24 cellular contexts compared by ENCODE assay signal in the genomic region with DNA sequence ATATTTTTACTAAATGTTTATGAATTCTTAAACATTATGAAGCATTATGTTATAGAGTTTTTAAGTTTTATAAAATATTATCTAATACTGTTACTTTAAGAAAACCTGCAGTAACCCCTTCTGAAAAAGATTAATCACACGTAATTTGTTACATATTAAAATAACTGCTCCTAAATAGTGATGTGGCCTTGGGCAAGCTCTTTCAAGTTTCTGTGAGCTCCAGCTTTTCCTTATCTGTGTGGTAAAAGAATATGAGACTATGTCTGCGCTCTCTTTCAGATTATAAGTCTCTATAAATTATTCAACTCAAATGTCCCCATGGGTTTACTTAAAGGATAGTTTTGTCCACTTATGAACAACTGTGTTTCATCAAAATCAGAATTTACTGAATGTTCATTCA. TPM values are rescaled to one million over a fixed set of nuclear protein-coding genes. Genes with fewer than 3 reads are reported as not detected.
DNase-seq lines count a peak whose midpoint lies in the region; ATAC-seq, FAIRE-seq and TF ChIP-seq lines count a peak whose summit lies in the region.
"Had no signal": no experiment of that assay in that cellular context is flagged by ENCODE, and none has a peak within 500 bp of the region (broad histone marks: within the 10 kb centered on the region; RNA-seq: fewer than 3 reads in every experiment).

No MANE protein-coding gene starts in this region.

- TF ChIP-seq RAD21 in A549 (conservative IDR thresholded peaks at IDR 0.05 in 1 of 2, IDR thresholded peaks at IDR 0.05 in 1 of 2) (no peak), GM12878 (IDR thresholded peaks at IDR 0.05; ENCODE audit: insufficient read depth, low read depth, low read length) (no peak)

- no peak overlapping the region for H2AFZ ChIP-seq in GM12878 (ENCODE audit: control insufficient read depth, low read depth, low read length)
- H2AFZ ChIP-seq: GM23248 had no signal

- H3K9me3 Mint-ChIP-seq in natural killer cell: no peaks in the 10 kb centered on the region
- H3K9me3 Mint-ChIP-seq: CD4-positive, alpha-beta T cell; IgD-negative memory B cell had no signal

- H3K9ac ChIP-seq in GM12878 (ENCODE audit: control insufficient read depth, insufficient read depth, low read length): no peak overlapping the region
- H3K9ac ChIP-seq: GM23248 had no signal

- no peaks in the 10 kb centered on the region for H4K20me1 ChIP-seq in GM12878 (ENCODE audit: control insufficient read depth, insufficient read depth)

- POLR2A ChIA-PET in A549 (lab: Yijun Ruan, JAX) (no interaction called here), HEK293 (lab: Yijun Ruan, JAX) (interaction anchor here (0.7 kb wide), 1 partner anchor 63 kb away, joined by 3 read pairs; no protein-coding TSS in a partner anchor), GM12878 (lab: Charles Lee) (interaction anchor here (1.2 kb wide), 1 partner anchor 24 kb away, joined by 3 read pairs; no protein-coding TSS in a partner anchor)

- in situ Hi-C loops in GM12878 (cut with MboI): no loop called here

- CTCF ChIA-PET in A549 (lab: Yijun Ruan, JAX) (interaction anchor here (0.8 kb wide), 1 partner anchor 70 kb away, joined by 4 read pairs; the partner anchor contains the start of gene TAP2), HEK293 (lab: Yijun Ruan, JAX) (interaction anchor here (0.7 to 1.7 kb wide), 6 partner anchors 13 to 869 kb away, joined by 3 to 4 read pairs (median 4); no protein-coding TSS in a partner anchor), GM12878 (lab: Yijun Ruan, JAX) (interaction anchor here (0.9 to 1.4 kb wide), 2 partner anchors 41 to 75 kb away, joined by 3 to 5 read pairs; no protein-coding TSS in a partner anchor)

- BruUV-seq in GM12878 (replicated peaks; lab: Mats Ljungman, UMichigan): no TSS peak

- no peaks in the 10 kb centered on the region for H3K36me3 Mint-ChIP-seq in natural killer cell
- H3K36me3 Mint-ChIP-seq: IgD-negative memory B cell had no signal

- no peak for TF ChIP-seq POLR2A in A549 (IDR thresholded peaks at IDR 0.05; ENCODE audit: low read length)
- TF ChIP-seq POLR2A in GM12878 (IDR thresholded peaks at IDR 0.05; ENCODE audit: low read depth, low read length): no peak

- H3K4me3 Mint-ChIP-seq in natural killer cell: no peak overlapping the region
- H3K4me3 Mint-ChIP-seq: CD4-positive, alpha-beta T cell; IgD-negative memory B cell had no signal

- no peak for TF ChIP-seq CTCF in A549 (IDR thresholded peaks at IDR 0.05)
- no peak for TF ChIP-seq CTCF in HEK293 (tag by site-specific recombination; IDR thresholded peaks at IDR 0.05)
- no peak for TF ChIP-seq CTCF in GM12878 (IDR thresholded peaks at IDR 0.05 in 2 of 3, conservative IDR thresholded peaks at IDR 0.05 in 1 of 3; ENCODE audit: control insufficient read depth in 2 of 3, extremely low read depth in 1 of 3, insufficient read depth in 1 of 3, low read depth in 3 of 3, low read length in 3 of 3)
- TF ChIP-seq CTCF in pancreas (IDR thresholded peaks at IDR 0.05): no peak
- TF ChIP-seq CTCF in heart right ventricle (IDR thresholded peaks at IDR 0.05): no peak
- TF ChIP-seq CTCF in natural killer cell (IDR thresholded peaks at IDR 0.05): no peak

- H3K4me2 ChIP-seq in A549 (peak overlapping the region; percentile 63), GM12878 (ENCODE audit: control insufficient read depth, insufficient read depth) (no peak overlapping the region)

- SMC1A ChIA-PET in GM12878 (lab: Charles Lee; ENCODE audit: uncharacterized antibody, unreplicated experiment): interaction anchor here (1.0 kb wide), 1 partner anchor 76 kb away, joined by 3 read pairs; no protein-coding TSS in a partner anchor

- no peak for ATAC-seq in A549
- ATAC-seq in GM12878: no peak
- peak; percentile 62 to 92 (median 71) for ATAC-seq in pancreas
- ATAC-seq in heart right ventricle: no peak
- no peak for ATAC-seq in HG02678 (IDR thresholded peaks at IDR 0.05; ENCODE audit: unreplicated experiment)
- no peak for ATAC-seq in HG03039 (IDR thresholded peaks at IDR 0.05; ENCODE audit: unreplicated experiment)
- ATAC-seq in natural killer cell: no peak
- ATAC-seq: HepG2 had no signal

- H3K9me3 ChIP-seq in A549 (no peaks in the 10 kb centered on the region), HEK293 (ENCODE audit: control insufficient read depth, insufficient read depth, low read depth, low read length) (no peaks in the 10 kb centered on the region), GM12878 (replicated peaks; ENCODE audit: control insufficient read depth, insufficient read depth, low read length) (no peaks in the 10 kb centered on the region), pancreas (no peaks in the 10 kb centered on the region), heart right ventricle (no peaks in the 10 kb centered on the region)
- H3K9me3 ChIP-seq: HAP-1 had no signal

- TF ChIP-seq EP300 in A549 (IDR thresholded peaks at IDR 0.05): no peak
- TF ChIP-seq EP300 in GM12878 (IDR thresholded peaks at IDR 0.05; ENCODE audit: borderline replicate concordance in 1 of 2, control insufficient read depth in 1 of 2, low read depth in 2 of 2, low read length in 2 of 2): no peak

- WGBS in A549 (ENCODE audit: missing lambda C conversion rate): 14% methylated on average over 2 of the region's 2 CpGs
- 90% methylated on average over 2 of the region's 2 CpGs for WGBS in GM12878 (ENCODE audit: insufficient coverage, insufficient replicate concordance, low lambda C conversion rate, missing lambda C conversion rate)
- WGBS in pancreas, 2 donors: 17 to 19% methylated on average over 2 of the region's 2 CpGs
- 81 to 83% methylated on average over 2 of the region's 2 CpGs for WGBS in heart right ventricle, 2 donors

- peaks cover 0 to 4% of the 10 kb centered on the region in 2 donors for H3K27me3 Mint-ChIP-seq in natural killer cell (ENCODE audit: low read depth in 2 of 2)
- H3K27me3 Mint-ChIP-seq: IgD-negative memory B cell had no signal

- RAD21 ChIA-PET in GM12878 (lab: Charles Lee; ENCODE audit: unreplicated experiment): interaction anchor here (0.7 kb wide), 1 partner anchor 23 kb away, joined by 4 read pairs; no protein-coding TSS in a partner anchor

- H3K27ac Mint-ChIP-seq in natural killer cell: no peak overlapping the region
- H3K27ac Mint-ChIP-seq: CD4-positive, alpha-beta T cell; IgD-negative memory B cell had no signal

- H3K27me3 ChIP-seq in GM12878 (replicated peaks in 1 of 2; ENCODE audit: control insufficient read depth in 2 of 2, insufficient read depth in 2 of 2, low read length in 1 of 2): no peaks in the 10 kb centered on the region
- H3K27me3 ChIP-seq in pancreas: no peaks in the 10 kb centered on the region
- peaks cover 0 to 14% (median 3%) of the 10 kb centered on the region in 7 donors for H3K27me3 ChIP-seq in heart right ventricle

- H3K79me2 ChIP-seq in GM12878 (ENCODE audit: control insufficient read depth, insufficient read depth, low read length): no peaks in the 10 kb centered on the region

- H3K4me3 ChIP-seq in A549 (no peak overlapping the region), HEK293 (ENCODE audit: low read depth, low read length) (no peak overlapping the region), GM12878 (no peak overlapping the region), pancreas (no peak overlapping the region), heart right ventricle (no peak overlapping the region)
- H3K4me3 ChIP-seq: GM23248, HAP-1 had no signal

- intact Hi-C loops in GM12878 (cut with micrococcal nuclease; ENCODE audit: unreplicated experiment): no loop called here
- intact Hi-C loops in pancreas (cut with DNase I): no loop called here
- intact Hi-C loops in heart right ventricle (cut with DNase I): no loop called here
- intact Hi-C loops in natural killer cell (cut with micrococcal nuclease): no loop called here

- H3K36me3 ChIP-seq in HEK293 (ENCODE audit: control insufficient read depth in 2 of 2, insufficient read depth in 1 of 2, low read length in 2 of 2) (no peaks in the 10 kb centered on the region), GM12878 (ENCODE audit: control insufficient read depth in 2 of 2, insufficient read depth in 2 of 2, low read length in 1 of 2) (no peaks in the 10 kb centered on the region), pancreas (no peaks in the 10 kb centered on the region), heart right ventricle (no peaks in the 10 kb centered on the region)
- H3K36me3 ChIP-seq: HAP-1 had no signal

- DNase-seq in A549 (ENCODE audit: low read depth in 1 of 2, low spot score in 1 of 2) (no peak), GM12878 (ENCODE audit: low read depth, low spot score) (no peak), pancreas (no peak), heart right ventricle (no peak), natural killer cell (no peak)
- DNase-seq: AML-193; CD4-positive, alpha-beta T cell; DMS 273 treated with DMSO at 0.1 percent for 48 hours; DMS53; DND-41; EL; GM23248; KBM-7 had no signal

- H3K4me1 ChIP-seq in A549: peaks cover 61% of the 10 kb centered on the region
- peaks cover 4% of the 10 kb centered on the region for H3K4me1 ChIP-seq in HEK293 (ENCODE audit: control insufficient read depth, insufficient read depth, low read length)
- H3K4me1 ChIP-seq in GM12878 (ENCODE audit: control insufficient read depth, insufficient read depth, low read length): no peaks in the 10 kb centered on the region
- H3K4me1 ChIP-seq in pancreas: peaks cover 13 to 25% (median 24%) of the 10 kb centered on the region in 3 donors
- no peaks in the 10 kb centered on the region for H3K4me1 ChIP-seq in heart right ventricle
- H3K4me1 ChIP-seq: HAP-1 had no signal

- FAIRE-seq in A549 (lab: Jason Lieb, UNC) (no peak), GM12878 (lab: Jason Lieb, UNC) (peak; percentile 59), pancreas (lab: Jason Lieb, UNC) (peak; percentile 56)
- FAIRE-seq: GM12891, GM18507, HepG2 had no signal

- no peaks in the 10 kb centered on the region for H3K4me1 Mint-ChIP-seq in natural killer cell

- H3K27ac ChIP-seq in A549 (peak overlapping the region; percentile 61 to 66), HEK293 (ENCODE audit: extremely low read depth, low read depth, low read length) (no peak overlapping the region), GM12878 (ENCODE audit: control insufficient read depth, insufficient read depth) (no peak overlapping the region), pancreas (peak overlapping the region in 2 of 4 donors; percentile 26 to 50), heart right ventricle (no peak overlapping the region)
- H3K27ac ChIP-seq: C4-2B, GM23248 had no signal

RNA-seq across cellular contexts. Expression of gene HLA-DMB, which starts 31.9 kb away (rescaled TPM):
- polyA plus RNA-seq in A549 (2011; rRNA removed) (14.3 and 21.6 TPM in 2 replicates), A549 (2017; fragmentation: RNase III; extraction: RNeasy Plus Mini Kit Qiagen cat#74134 plus additional on column Dnase treatment) (2.1 to 3.7 TPM (median 3.0 TPM) in 3 replicates), GM12878 (2011; rRNA removed) (140 and 173 TPM in 2 replicates), GM12878 (2014; fragmentation: Illumina TruSeq; extraction: Trizol) (136 and 158 TPM in 2 replicates), GM12878 (2014; fragmentation: Nextera tagmentation; extraction: Ambion mirVana) (100 to 1,000 TPM; 117 to 170 TPM), GM12878 (2014; rRNA removed) (114 and 116 TPM in 2 replicates), GM12878 (2016; fragmentation: Nextera tagmentation; extraction: Ambion mirVana) (100 to 1,000 TPM; 160 to 168 TPM), pancreas (1 to 10 TPM; 2.7 to 6.2 TPM), heart right ventricle (1 to 10 TPM; 5.5 to 7.8 TPM)
- 2.8 and 3.4 TPM in 2 replicates for polyA plus RNA-seq in A549 (2012; cell fraction: cytosol; rRNA removed)
- polyA plus RNA-seq in A549 (2012; cell fraction: nucleus; rRNA removed): 2.4 and 2.6 TPM in 2 replicates
- polyA minus RNA-seq in A549 (2011; rRNA and poly(A)+ RNA removed): 5.6 and 12.2 TPM in 2 replicates
- total RNA-seq in GM12878 (2013; cell fraction: nucleolus; rRNA removed): 54.4 and 59.2 TPM in 2 replicates
- total RNA-seq in GM12878 (2014; rRNA removed) (141 and 149 TPM in 2 replicates), GM12878 (2014; rRNA removed; fragmentation: Illumina TruSeq; extraction: Trizol) (117 and 120 TPM in 2 replicates), GM12878 (2021) (106 and 114 TPM in 2 replicates), pancreas (10 to 100 TPM in 2 of 6 donors, 1 to 10 TPM in 4; 1.9 to 42.6 (median 4.3) TPM), heart right ventricle (10 to 100 TPM in 4 of 10 donors, 1 to 10 TPM in 6; 2.7 to 79.8 (median 7.6) TPM), natural killer cell (10 to 100 TPM; 19.5 to 28.1 (median 23.0) TPM)
- 240 TPM for polyA plus RNA-seq in GM12878 (2011; ENCODE audit: low read depth)
- polyA plus RNA-seq in GM12878 (2011; cell fraction: cytosol; rRNA removed): 172 and 198 TPM in 2 replicates
- polyA plus RNA-seq in GM12878 (2011; cell fraction: nucleus; rRNA removed): 112 and 122 TPM in 2 replicates
- polyA plus RNA-seq in GM12878 (2012): 162 and 237 TPM in 2 replicates
- 91.9 and 112 TPM in 2 replicates for polyA minus RNA-seq in GM12878 (2011; rRNA and poly(A)+ RNA removed)
- polyA minus RNA-seq in GM12878 (2011; cell fraction: cytosol; rRNA and poly(A)+ RNA removed): 22.9 and 33.3 TPM in 2 replicates
- polyA minus RNA-seq in GM12878 (2011; cell fraction: nucleus; rRNA and poly(A)+ RNA removed): 25.1 and 32.0 TPM in 2 replicates
- total RNA-seq: A172, GM23248, HepG2 had no signal
- polyA plus RNA-seq: BJ, GM23248, HepG2 had no signal

RNA-seq across cellular contexts. Expression of gene HLA-DMA, which starts 44.0 kb away (rescaled TPM):
- 5.6 and 7.0 TPM in 2 replicates for polyA plus RNA-seq in A549 (2011; rRNA removed)
- polyA plus RNA-seq in A549 (2012; cell fraction: cytosol; rRNA removed): 2.7 and 3.4 TPM in 2 replicates
- 4.2 and 7.4 TPM in 2 replicates for polyA plus RNA-seq in A549 (2012; cell fraction: nucleus; rRNA removed)
- 2.5 to 2.8 TPM (median 2.5 TPM) in 3 replicates for polyA plus RNA-seq in A549 (2017; fragmentation: RNase III; extraction: RNeasy Plus Mini Kit Qiagen cat#74134 plus additional on column Dnase treatment)
- polyA minus RNA-seq in A549 (2011; rRNA and poly(A)+ RNA removed): 4.2 and 5.5 TPM in 2 replicates
- total RNA-seq in GM12878 (2013; cell fraction: nucleolus; rRNA removed): 110 and 112 TPM in 2 replicates
- 243 and 269 TPM in 2 replicates for total RNA-seq in GM12878 (2014; rRNA removed)
- 170 and 177 TPM in 2 replicates for total RNA-seq in GM12878 (2014; rRNA removed; fragmentation: Illumina TruSeq; extraction: Trizol)
- total RNA-seq in GM12878 (2021): 182 and 189 TPM in 2 replicates
- polyA plus RNA-seq in GM12878 (2011; ENCODE audit: low read depth): 314 TPM
- polyA plus RNA-seq in GM12878 (2011; rRNA removed): 190 and 290 TPM in 2 replicates
- polyA plus RNA-seq in GM12878 (2011; cell fraction: cytosol; rRNA removed): 380 and 384 TPM in 2 replicates
- 478 and 610 TPM in 2 replicates for polyA plus RNA-seq in GM12878 (2011; cell fraction: nucleus; rRNA removed)
- 308 and 348 TPM in 2 replicates for polyA plus RNA-seq in GM12878 (2012)
- 327 and 354 TPM in 2 replicates for polyA plus RNA-seq in GM12878 (2014; fragmentation: Illumina TruSeq; extraction: Trizol)
- 100 to 1,000 TPM; 389 to 552 TPM for polyA plus RNA-seq in GM12878 (2014; fragmentation: Nextera tagmentation; extraction: Ambion mirVana)
- polyA plus RNA-seq in GM12878 (2014; rRNA removed): 267 and 279 TPM in 2 replicates
- 100 to 1,000 TPM; 339 to 378 TPM for polyA plus RNA-seq in GM12878 (2016; fragmentation: Nextera tagmentation; extraction: Ambion mirVana)
- polyA minus RNA-seq in GM12878 (2011; rRNA and poly(A)+ RNA removed): 119 and 159 TPM in 2 replicates
- 44.9 and 50.8 TPM in 2 replicates for polyA minus RNA-seq in GM12878 (2011; cell fraction: cytosol; rRNA and poly(A)+ RNA removed)
- 45.2 and 51.5 TPM in 2 replicates for polyA minus RNA-seq in GM12878 (2011; cell fraction: nucleus; rRNA and poly(A)+ RNA removed)
- total RNA-seq in pancreas: 10 to 100 TPM in 4 of 6 donors, 1 to 10 TPM in 2; 6.8 to 72.9 (median 17.0) TPM
- 10 to 100 TPM; 25.0 to 34.0 TPM for polyA plus RNA-seq in pancreas
- total RNA-seq in heart right ventricle: 100 to 1,000 TPM in 1 of 10 donors, 10 to 100 TPM in 8, 1 to 10 TPM in 1; 7.8 to 106 (median 14.5) TPM
- polyA plus RNA-seq in heart right ventricle: 10 to 100 TPM; 11.8 to 47.6 TPM
- total RNA-seq in natural killer cell: 10 to 100 TPM; 39.2 to 57.5 (median 48.1) TPM

RNA-seq across cellular contexts. Expression of gene PSMB9, which starts 54.9 kb away (rescaled TPM):
- polyA plus RNA-seq in A549 (2011; rRNA removed) (11.7 and 12.5 TPM in 2 replicates), A549 (2017; fragmentation: RNase III; extraction: RNeasy Plus Mini Kit Qiagen cat#74134 plus additional on column Dnase treatment) (9.2 to 18.9 TPM (median 12.0 TPM) in 3 replicates), GM12878 (2011; rRNA removed) (253 and 359 TPM in 2 replicates), GM12878 (2014; fragmentation: Illumina TruSeq; extraction: Trizol) (86.8 and 181 TPM in 2 replicates), GM12878 (2014; fragmentation: Nextera tagmentation; extraction: Ambion mirVana) (100 to 1,000 TPM; 202 to 299 TPM), GM12878 (2014; rRNA removed) (341 and 375 TPM in 2 replicates), GM12878 (2016; fragmentation: Nextera tagmentation; extraction: Ambion mirVana) (100 to 1,000 TPM; 483 to 517 TPM), pancreas (10 to 100 TPM in 1 of 2 donors, 1 to 10 TPM in 1; 8.3 to 13.7 TPM), heart right ventricle (10 to 100 TPM; 23.4 to 33.4 TPM)
- 39.1 TPM in 2 replicates for polyA plus RNA-seq in A549 (2012; cell fraction: cytosol; rRNA removed)
- polyA plus RNA-seq in A549 (2012; cell fraction: nucleus; rRNA removed): 18.5 and 19.2 TPM in 2 replicates
- polyA minus RNA-seq in A549 (2011; rRNA and poly(A)+ RNA removed): 8.1 and 8.9 TPM in 2 replicates
- 21.6 and 24.8 TPM in 2 replicates for total RNA-seq in GM12878 (2013; cell fraction: nucleolus; rRNA removed)
- total RNA-seq in GM12878 (2014; rRNA removed) (251 and 255 TPM in 2 replicates), GM12878 (2014; rRNA removed; fragmentation: Illumina TruSeq; extraction: Trizol) (167 and 171 TPM in 2 replicates), GM12878 (2021) (237 and 271 TPM in 2 replicates), pancreas (10 to 100 TPM in 2 of 6 donors, 1 to 10 TPM in 4; 5.1 to 18.1 (median 5.8) TPM), heart right ventricle (100 to 1,000 TPM in 1 of 10 donors, 10 to 100 TPM in 8, 1 to 10 TPM in 1; 10.0 to 198 (median 14.3) TPM), natural killer cell (100 to 1,000 TPM; 112 to 190 (median 182) TPM)
- 109 TPM for polyA plus RNA-seq in GM12878 (2011; ENCODE audit: low read depth)
- 446 and 599 TPM in 2 replicates for polyA plus RNA-seq in GM12878 (2011; cell fraction: cytosol; rRNA removed)
- 215 and 228 TPM in 2 replicates for polyA plus RNA-seq in GM12878 (2011; cell fraction: nucleus; rRNA removed)
- polyA plus RNA-seq in GM12878 (2012): 183 and 244 TPM in 2 replicates
- 185 and 260 TPM in 2 replicates for polyA minus RNA-seq in GM12878 (2011; rRNA and poly(A)+ RNA removed)
- polyA minus RNA-seq in GM12878 (2011; cell fraction: cytosol; rRNA and poly(A)+ RNA removed): 78.0 and 81.2 TPM in 2 replicates
- polyA minus RNA-seq in GM12878 (2011; cell fraction: nucleus; rRNA and poly(A)+ RNA removed): 34.8 and 51.7 TPM in 2 replicates

RNA-seq across cellular contexts. Expression of gene TAP1, which starts 55.4 kb away (rescaled TPM):
- polyA plus RNA-seq in A549 (2011; rRNA removed) (21.2 and 28.2 TPM in 2 replicates), A549 (2017; fragmentation: RNase III; extraction: RNeasy Plus Mini Kit Qiagen cat#74134 plus additional on column Dnase treatment) (19.0 to 25.8 TPM (median 21.4 TPM) in 3 replicates), GM12878 (2011; rRNA removed) (136 and 198 TPM in 2 replicates), GM12878 (2014; fragmentation: Illumina TruSeq; extraction: Trizol) (107 and 126 TPM in 2 replicates), GM12878 (2014; fragmentation: Nextera tagmentation; extraction: Ambion mirVana) (10 to 100 TPM; 33.4 to 60.0 TPM), GM12878 (2014; rRNA removed) (160 and 161 TPM in 2 replicates), GM12878 (2016; fragmentation: Nextera tagmentation; extraction: Ambion mirVana) (100 to 1,000 TPM; 230 to 249 TPM), pancreas (10 to 100 TPM; 18.8 to 28.5 TPM), heart right ventricle (10 to 100 TPM; 35.4 to 38.3 TPM)
- 16.4 and 19.8 TPM in 2 replicates for polyA plus RNA-seq in A549 (2012; cell fraction: cytosol; rRNA removed)
- polyA plus RNA-seq in A549 (2012; cell fraction: nucleus; rRNA removed): 24.1 and 26.7 TPM in 2 replicates
- polyA minus RNA-seq in A549 (2011; rRNA and poly(A)+ RNA removed): 24.5 and 30.3 TPM in 2 replicates
- total RNA-seq in GM12878 (2013; cell fraction: nucleolus; rRNA removed): 96.1 and 104 TPM in 2 replicates
- total RNA-seq in GM12878 (2014; rRNA removed) (179 and 183 TPM in 2 replicates), GM12878 (2014; rRNA removed; fragmentation: Illumina TruSeq; extraction: Trizol) (103 and 108 TPM in 2 replicates), GM12878 (2021) (177 and 194 TPM in 2 replicates), pancreas (10 to 100 TPM in 5 of 6 donors, 1 to 10 TPM in 1; 7.8 to 32.1 (median 11.6) TPM), heart right ventricle (100 to 1,000 TPM in 1 of 10 donors, 10 to 100 TPM in 9; 12.8 to 213 (median 15.4) TPM), natural killer cell (100 to 1,000 TPM; 134 to 193 (median 179) TPM)
- polyA plus RNA-seq in GM12878 (2011; ENCODE audit: low read depth): 87.7 TPM
- polyA plus RNA-seq in GM12878 (2011; cell fraction: cytosol; rRNA removed): 194 and 208 TPM in 2 replicates
- polyA plus RNA-seq in GM12878 (2011; cell fraction: nucleus; rRNA removed): 238 and 367 TPM in 2 replicates
- polyA plus RNA-seq in GM12878 (2012): 170 and 179 TPM in 2 replicates
- polyA minus RNA-seq in GM12878 (2011; rRNA and poly(A)+ RNA removed): 154 and 194 TPM in 2 replicates
- 60.6 and 63.3 TPM in 2 replicates for polyA minus RNA-seq in GM12878 (2011; cell fraction: cytosol; rRNA and poly(A)+ RNA removed)
- polyA minus RNA-seq in GM12878 (2011; cell fraction: nucleus; rRNA and poly(A)+ RNA removed): 62.0 and 67.4 TPM in 2 replicates

RNA-seq across cellular contexts. Expression of gene BRD2, which starts 59.5 kb away (rescaled TPM):
- polyA plus RNA-seq in A549 (2011; rRNA removed): 136 and 153 TPM in 2 replicates
- polyA plus RNA-seq in A549 (2012; cell fraction: cytosol; rRNA removed): 84.7 and 92.2 TPM in 2 replicates
- 151 and 158 TPM in 2 replicates for polyA plus RNA-seq in A549 (2012; cell fraction: nucleus; rRNA removed)
- polyA plus RNA-seq in A549 (2017; fragmentation: RNase III; extraction: RNeasy Plus Mini Kit Qiagen cat#74134 plus additional on column Dnase treatment): 92.1 to 93.6 TPM (median 92.5 TPM) in 3 replicates
- polyA minus RNA-seq in A549 (2011; rRNA and poly(A)+ RNA removed): 89.7 and 105 TPM in 2 replicates
- 348 and 373 TPM in 2 replicates for total RNA-seq in GM12878 (2013; cell fraction: nucleolus; rRNA removed)
- 127 TPM in 2 replicates for total RNA-seq in GM12878 (2014; rRNA removed)
- total RNA-seq in GM12878 (2014; rRNA removed; fragmentation: Illumina TruSeq; extraction: Trizol): 139 and 145 TPM in 2 replicates
- 160 and 178 TPM in 2 replicates for total RNA-seq in GM12878 (2021)
- polyA plus RNA-seq in GM12878 (2011; ENCODE audit: low read depth): 176 TPM
- 218 and 239 TPM in 2 replicates for polyA plus RNA-seq in GM12878 (2011; rRNA removed)
- 154 and 169 TPM in 2 replicates for polyA plus RNA-seq in GM12878 (2011; cell fraction: cytosol; rRNA removed)
- polyA plus RNA-seq in GM12878 (2011; cell fraction: nucleus; rRNA removed): 392 and 411 TPM in 2 replicates
- 174 and 230 TPM in 2 replicates for polyA plus RNA-seq in GM12878 (2012)
- polyA plus RNA-seq in GM12878 (2014; fragmentation: Illumina TruSeq; extraction: Trizol): 234 and 289 TPM in 2 replicates
- polyA plus RNA-seq in GM12878 (2014; fragmentation: Nextera tagmentation; extraction: Ambion mirVana): 100 to 1,000 TPM in 1 of 2 experiments, 10 to 100 TPM in 1; 32.2 to 133 TPM
- polyA plus RNA-seq in GM12878 (2014; rRNA removed): 180 and 181 TPM in 2 replicates
- polyA plus RNA-seq in GM12878 (2016; fragmentation: Nextera tagmentation; extraction: Ambion mirVana): 100 to 1,000 TPM; 113 to 118 TPM
- polyA minus RNA-seq in GM12878 (2011; rRNA and poly(A)+ RNA removed): 122 and 140 TPM in 2 replicates
- 51.2 and 63.0 TPM in 2 replicates for polyA minus RNA-seq in GM12878 (2011; cell fraction: cytosol; rRNA and poly(A)+ RNA removed)
- 133 and 197 TPM in 2 replicates for polyA minus RNA-seq in GM12878 (2011; cell fraction: nucleus; rRNA and poly(A)+ RNA removed)
- total RNA-seq in pancreas: 10 to 100 TPM; 50.5 to 98.4 (median 80.2) TPM
- polyA plus RNA-seq in pancreas: 100 to 1,000 TPM in 1 of 2 donors, 10 to 100 TPM in 1; 94.3 to 128 TPM
- total RNA-seq in heart right ventricle: 10 to 100 TPM; 64.9 to 97.0 (median 74.9) TPM
- polyA plus RNA-seq in heart right ventricle: 10 to 100 TPM; 49.3 to 87.2 TPM
- 100 to 1,000 TPM; 653 to 886 (median 714) TPM for total RNA-seq in natural killer cell

Comparison
In these comparisons a context has a peak if more than half of its experiments do, and no peak if none do; other contexts are left out.
1. ATAC-seq: peak in pancreas (4 of 4); none in A549 (0 of 2), GM12878 (single experiment), heart right ventricle (0 of 8), HG02678 (single experiment), HG03039 (single experiment) and natural killer cell (0 of 3).
2. H3K27ac ChIP-seq: peak in A549 (2 of 2); none in HEK293 (single experiment), GM12878 (single experiment) and heart right ventricle (0 of 10).